ENCODE assay signal across 8 cellular contexts in the genomic region with DNA sequence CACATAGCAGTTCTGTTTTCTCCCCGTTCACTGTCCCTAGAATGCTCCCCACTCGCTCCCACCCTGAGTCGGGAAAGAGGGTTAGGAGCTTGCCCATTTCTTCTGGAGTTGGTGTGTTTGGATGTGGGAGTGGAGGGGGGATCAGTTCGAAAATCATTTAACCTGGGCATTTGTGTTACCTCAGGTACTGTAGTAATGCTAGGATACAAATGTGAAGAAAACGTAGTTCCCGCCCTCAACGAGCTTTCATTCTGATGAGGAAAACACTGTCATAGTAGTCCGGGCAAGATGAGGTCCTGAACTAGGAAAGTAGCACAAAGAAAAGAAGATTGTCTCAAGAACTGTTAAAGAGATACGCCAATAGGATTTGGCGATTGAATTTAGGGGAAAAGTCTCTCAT. TPM values are rescaled to one million over a fixed set of nuclear protein-coding genes. Genes with fewer than 3 reads are reported as not detected.
DNase-seq lines count a peak whose midpoint lies in the region; ATAC-seq lines count a peak whose summit lies in the region.

No MANE protein-coding gene starts in this region.

- ATAC-seq in activated naive CD4-positive, alpha-beta T cell treated with anti-CD3 and anti-CD28 coated beads, Interleukin-2, amount 50 U/mL, for 72 hours: no peak
- ATAC-seq in GM18517 (IDR thresholded peaks at IDR 0.05; ENCODE audit: unreplicated experiment): no peak

- H3K27ac Mint-ChIP-seq in T-helper 1 cell treated with Interleukin-12 subunit alpha and Interleukin-12 subunit beta and Interleukin-4 antibody, amounts not matched to agents 30 μg/mL and 1 μg/mL, for 36 hours: peak overlapping the region; percentile 95
- peak overlapping the region; percentile 97 to 99 for H3K27ac Mint-ChIP-seq in activated naive CD4-positive, alpha-beta T cell treated with anti-CD3 and anti-CD28 coated beads, Interleukin-2, amount 50 U/mL, for 72 hours

- H3K4me1 Mint-ChIP-seq in T-helper 1 cell treated with Interleukin-12 subunit alpha and Interleukin-12 subunit beta and Interleukin-4 antibody, amounts not matched to agents 30 μg/mL and 1 μg/mL, for 36 hours (ENCODE audit: low read depth): peaks cover 52% of the 10 kb centered on the region

- H3K27me3 ChIP-seq in iPS-15b (ENCODE audit: control insufficient read depth, insufficient read depth, low read length): no peaks in the 10 kb centered on the region
- no peaks in the 10 kb centered on the region for H3K27me3 ChIP-seq in subcutaneous abdominal adipose tissue (ENCODE audit: control insufficient read depth in 5 of 5, insufficient read depth in 4 of 5, low read length in 5 of 5)

- no peaks in the 10 kb centered on the region for H3K27me3 Mint-ChIP-seq in T-helper 1 cell treated with Interleukin-12 subunit alpha and Interleukin-12 subunit beta and Interleukin-4 antibody, amounts not matched to agents 30 μg/mL and 1 μg/mL, for 36 hours (ENCODE audit: low read depth)

- H3K4me3 Mint-ChIP-seq in T-helper 1 cell treated with Interleukin-12 subunit alpha and Interleukin-12 subunit beta and Interleukin-4 antibody, amounts not matched to agents 30 μg/mL and 1 μg/mL, for 36 hours: peak overlapping the region; percentile 98

- H3K4me1 ChIP-seq in iPS-15b (ENCODE audit: control insufficient read depth, insufficient read depth, low read length) (no peaks in the 10 kb centered on the region), subcutaneous abdominal adipose tissue (ENCODE audit: control insufficient read depth in 5 of 5, insufficient read depth in 5 of 5, low read length in 5 of 5) (peaks cover 2 to 40% (median 32%) of the 10 kb centered on the region in 5 donors)

- peaks cover 69% of the 10 kb centered on the region for H3K36me3 Mint-ChIP-seq in T-helper 1 cell treated with Interleukin-12 subunit alpha and Interleukin-12 subunit beta and Interleukin-4 antibody, amounts not matched to agents 30 μg/mL and 1 μg/mL, for 36 hours (ENCODE audit: low read depth)
- peaks cover 57 to 59% of the 10 kb centered on the region in 2 donors for H3K36me3 Mint-ChIP-seq in activated naive CD4-positive, alpha-beta T cell treated with anti-CD3 and anti-CD28 coated beads, Interleukin-2, amount 50 U/mL, for 72 hours

- H3K9ac ChIP-seq in iPS-15b (ENCODE audit: low read depth, low read length): peak overlapping the region; percentile 97
- H3K9ac ChIP-seq in subcutaneous abdominal adipose tissue (ENCODE audit: low read length in 5 of 5): peak overlapping the region; percentile 72 to 91 (median 86)

- DNase-seq in T-helper 1 cell (no peak), SIG-M5 treated with dmso at 0.1 percent for 504 hours (lab: John Stamatoyannopoulos, UW; ENCODE audit: unreplicated experiment) (no peak), kidney glomerular epithelial cell (lab: John Stamatoyannopoulos, UW) (no peak)
- no peak for DNase-seq in activated naive CD4-positive, alpha-beta T cell treated with anti-CD3 and anti-CD28 coated beads, Interleukin-2, amount 50 U/mL, for 72 hours (ENCODE audit: low spot score in 2 of 2)

- H3K9me3 Mint-ChIP-seq in T-helper 1 cell treated with Interleukin-12 subunit alpha and Interleukin-12 subunit beta and Interleukin-4 antibody, amounts not matched to agents 30 μg/mL and 1 μg/mL, for 36 hours: no peaks in the 10 kb centered on the region
- H3K9me3 Mint-ChIP-seq in activated naive CD4-positive, alpha-beta T cell treated with anti-CD3 and anti-CD28 coated beads, Interleukin-2, amount 50 U/mL, for 72 hours: no peaks in the 10 kb centered on the region

- H3K36me3 ChIP-seq in iPS-15b (ENCODE audit: control insufficient read depth, insufficient read depth, low read length) (peaks cover 20% of the 10 kb centered on the region), subcutaneous abdominal adipose tissue (ENCODE audit: control insufficient read depth in 5 of 5, insufficient read depth in 5 of 5, low read length in 5 of 5) (peaks cover 45 to 68% (median 56%) of the 10 kb centered on the region in 5 donors)

- no peaks in the 10 kb centered on the region for H3K9me3 ChIP-seq in iPS-15b (ENCODE audit: control insufficient read depth, insufficient read depth, low read length)
- no peaks in the 10 kb centered on the region for H3K9me3 ChIP-seq in subcutaneous abdominal adipose tissue (ENCODE audit: control insufficient read depth in 5 of 5, low read length in 5 of 5)

- H3K4me3 ChIP-seq in iPS-15b (ENCODE audit: low read depth, low read length) (peak overlapping the region; percentile 97), subcutaneous abdominal adipose tissue (ENCODE audit: low read depth in 1 of 5, low read length in 5 of 5) (peak overlapping the region; percentile 91 to 98 (median 97))

- peak overlapping the region; percentile 54 for H3K27ac ChIP-seq in subcutaneous abdominal adipose tissue (ENCODE audit: low read depth, low read length)

RNA-seq across cellular contexts. Expression of a gene that starts 0.5 kb away (rescaled TPM):
- 100 to 1,000 TPM; 106 to 115 TPM for total RNA-seq in activated naive CD4-positive, alpha-beta T cell treated with anti-CD3 and anti-CD28 coated beads, Interleukin-2, amount 50 U/mL, for 72 hours

RNA-seq across cellular contexts. Expression of a gene that starts 0.7 kb away (rescaled TPM):
- total RNA-seq in activated naive CD4-positive, alpha-beta T cell treated with anti-CD3 and anti-CD28 coated beads, Interleukin-2, amount 50 U/mL, for 72 hours: 10 to 100 TPM; 33.5 to 49.4 TPM

RNA-seq across cellular contexts. Expression of a gene that starts 13.1 kb away (rescaled TPM):
- 10 to 100 TPM; 16.9 to 20.1 TPM for total RNA-seq in activated naive CD4-positive, alpha-beta T cell treated with anti-CD3 and anti-CD28 coated beads, Interleukin-2, amount 50 U/mL, for 72 hours

RNA-seq across cellular contexts. Expression of a gene that starts 13.4 kb away (rescaled TPM):
- 1 to 10 TPM; 1.2 to 2.5 TPM for total RNA-seq in activated naive CD4-positive, alpha-beta T cell treated with anti-CD3 and anti-CD28 coated beads, Interleukin-2, amount 50 U/mL, for 72 hours
